In the genomic region with DNA sequence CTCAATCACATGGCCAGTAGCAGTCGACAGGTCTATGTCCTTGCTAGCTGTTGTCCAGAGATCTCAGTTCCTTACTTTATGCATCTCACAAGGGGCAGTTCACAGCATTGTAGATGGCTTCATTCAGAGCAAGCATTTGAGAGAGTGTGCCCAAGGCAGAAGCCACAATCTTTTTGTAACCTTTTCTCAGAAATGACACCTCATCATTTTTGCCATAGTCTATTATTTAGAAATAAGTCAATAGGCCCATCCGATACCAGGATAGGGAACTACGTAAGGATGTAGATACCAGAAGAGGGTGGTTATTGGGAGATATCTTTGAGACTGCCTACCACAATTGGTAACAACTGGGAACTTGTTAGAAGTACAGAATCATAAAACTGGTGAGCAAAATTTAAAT, we compare ENCODE assay signal across 2 cellular contexts.
TF ChIP-seq lines count a peak whose summit lies in the region.

No MANE protein-coding gene starts in this region.

TF ChIP-seq in A549, 52 proteins besides CTCF, POLR2A, EP300 and RAD21:
- TF ChIP-seq CHD2 (IDR thresholded peaks at IDR 0.05; ENCODE audit: low read length, partially characterized antibody) = no peak
- no peak for TF ChIP-seq FOSL2 (IDR thresholded peaks at IDR 0.05)
- TF ChIP-seq FOSL2 (CRISPR knock-in tag; IDR thresholded peaks at IDR 0.05) = no peak
- TF ChIP-seq, protein P1, sequence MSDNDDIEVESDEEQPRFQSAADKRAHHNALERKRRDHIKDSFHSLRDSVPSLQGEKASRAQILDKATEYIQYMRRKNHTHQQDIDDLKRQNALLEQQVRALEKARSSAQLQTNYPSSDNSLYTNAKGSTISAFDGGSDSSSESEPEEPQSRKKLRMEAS (IDR thresholded peaks at IDR 0.05) = no peak
- TF ChIP-seq, protein P2, sequence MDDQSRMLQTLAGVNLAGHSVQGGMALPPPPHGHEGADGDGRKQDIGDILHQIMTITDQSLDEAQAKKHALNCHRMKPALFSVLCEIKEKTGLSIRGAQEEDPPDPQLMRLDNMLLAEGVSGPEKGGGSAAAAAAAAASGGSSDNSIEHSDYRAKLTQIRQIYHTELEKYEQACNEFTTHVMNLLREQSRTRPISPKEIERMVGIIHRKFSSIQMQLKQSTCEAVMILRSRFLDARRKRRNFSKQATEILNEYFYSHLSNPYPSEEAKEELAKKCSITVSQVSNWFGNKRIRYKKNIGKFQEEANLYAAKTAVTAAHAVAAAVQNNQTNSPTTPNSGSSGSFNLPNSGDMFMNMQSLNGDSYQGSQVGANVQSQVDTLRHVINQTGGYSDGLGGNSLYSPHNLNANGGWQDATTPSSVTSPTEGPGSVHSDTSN (IDR thresholded peaks at IDR 0.05) = no peak
- no peak for TF ChIP-seq SMC3 (IDR thresholded peaks at IDR 0.05)
- TF ChIP-seq ZC3H11A (IDR thresholded peaks at IDR 0.05) = no peak
- peak; percentile 66 for TF ChIP-seq MAFK (IDR thresholded peaks at IDR 0.05; ENCODE audit: partially characterized antibody)
TF ChIP-seq in A549: peak in this region for 1.

TF ChIP-seq in HepG2, 621 proteins besides CTCF, POLR2A, EP300 and RAD21:
- TF ChIP-seq PRMT3 (CRISPR knock-in tag; IDR thresholded peaks at IDR 0.05; ENCODE audit: borderline replicate concordance, low read depth) = no peak
- peak; percentile 32 to 72; a peak in 2 of 4 replicates for TF ChIP-seq MAFK (conservative IDR thresholded peaks at IDR 0.05 in 1 of 2, IDR thresholded peaks at IDR 0.05 in 1 of 2; ENCODE audit: low read length in 2 of 2)
- TF ChIP-seq MAFF (IDR thresholded peaks at IDR 0.05; ENCODE audit: low read depth, low read length) = peak; percentile 64; the same call in 1 of the 2 replicates
